In the genomic region with DNA sequence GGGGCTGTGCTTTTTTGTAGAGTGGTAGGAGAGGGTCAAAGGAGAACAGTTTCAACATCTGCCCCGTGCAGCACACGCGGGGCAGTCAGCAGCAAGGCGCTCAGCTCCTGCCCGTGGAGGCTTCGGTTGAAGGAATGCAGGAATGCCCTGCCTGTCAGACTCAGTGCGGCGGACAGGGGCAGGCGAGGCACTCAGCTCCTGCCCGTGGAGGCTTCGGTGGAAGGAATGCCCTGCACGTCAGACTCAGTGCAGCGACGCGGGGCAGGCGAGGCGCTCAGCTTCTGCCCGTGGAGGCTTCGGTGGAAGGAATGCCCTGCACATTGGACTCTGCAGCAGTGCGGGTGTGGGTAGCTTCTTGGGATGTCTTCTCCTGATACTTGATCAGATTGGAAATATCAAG, we compare ENCODE assay signal across 15 cellular contexts. TPM values are rescaled to one million over a fixed set of nuclear protein-coding genes. Genes with fewer than 3 reads are reported as not detected.
A peak's percentile ranks its signal among the peaks of the same experiment; 100 is the strongest.
DNase-seq lines count a peak whose midpoint lies in the region; ATAC-seq and TF ChIP-seq lines count a peak whose summit lies in the region.
"Had no signal": no experiment of that assay in that cellular context is flagged by ENCODE, and none has a peak within 500 bp of the region (broad histone marks: within the 10 kb centered on the region; RNA-seq: fewer than 3 reads in every experiment).

No MANE protein-coding gene starts in this region.

- H3K9me3 ChIP-seq in mesenchymal stem cell (ENCODE audit: control insufficient read depth, low read length) (no peaks in the 10 kb centered on the region), sigmoid colon (no peaks in the 10 kb centered on the region), lower lobe of right lung (no peaks in the 10 kb centered on the region)
- H3K9me3 ChIP-seq: BLaER1 had no signal

- no peak overlapping the region for H3K14ac ChIP-seq in mesenchymal stem cell (ENCODE audit: low read length in 2 of 2)

- TF ChIP-seq CTCF in sigmoid colon (IDR thresholded peaks at IDR 0.05): no peak
- no peak for TF ChIP-seq CTCF in lower lobe of right lung (IDR thresholded peaks at IDR 0.05)

- H3K9me3 Mint-ChIP-seq in activated naive CD4-positive, alpha-beta T cell treated with anti-CD3 and anti-CD28 coated beads, Interleukin-2, amount 50 U/mL, for 24 hours: no peaks in the 10 kb centered on the region
- H3K9me3 Mint-ChIP-seq in activated naive CD4-positive, alpha-beta T cell treated with anti-CD3 and anti-CD28 coated beads, Interleukin-2, amount 50 U/mL, for 72 hours: no peaks in the 10 kb centered on the region
- H3K9me3 Mint-ChIP-seq: IgD-negative memory B cell had no signal

- H3K4me1 ChIP-seq in mesenchymal stem cell (ENCODE audit: control insufficient read depth, insufficient read depth, low read depth, low read length) (peaks cover 6% of the 10 kb centered on the region), sigmoid colon (peaks cover 0 to 25% (median 13%) of the 10 kb centered on the region in 4 donors), lower lobe of right lung (peaks cover 3% of the 10 kb centered on the region)

- in situ Hi-C loops in G401 (cut with HindIII; ENCODE audit: low sequenced_read_pairs): no loop called here

- H2AFZ ChIP-seq in mesenchymal stem cell (ENCODE audit: low read depth, low read length): no peak overlapping the region

- no peaks in the 10 kb centered on the region for H3K27me3 ChIP-seq in mesenchymal stem cell (ENCODE audit: control insufficient read depth in 1 of 2, insufficient read depth in 1 of 2, low read length in 2 of 2)
- H3K27me3 ChIP-seq in sigmoid colon: no peaks in the 10 kb centered on the region
- H3K27me3 ChIP-seq in lower lobe of right lung (ENCODE audit: low read depth): no peaks in the 10 kb centered on the region
- H3K27me3 ChIP-seq: BLaER1 had no signal

- no peak overlapping the region for H3K4me2 ChIP-seq in mesenchymal stem cell (ENCODE audit: low read length, poor library complexity, severe bottlenecking)

- no peak for DNase-seq in activated naive CD4-positive, alpha-beta T cell treated with anti-CD3 and anti-CD28 coated beads, Interleukin-2, amount 50 U/mL, for 72 hours (ENCODE audit: low spot score in 2 of 2)
- no peak for DNase-seq in left cardiac atrium
- DNase-seq in mesenchymal stem cell: no peak
- DNase-seq in sigmoid colon: peak; percentile 62
- no peak for DNase-seq in G401 (ENCODE audit: low spot score)
- DNase-seq in lower lobe of right lung: no peak
- DNase-seq: 8988T, H7, NCI-H1436, NCI-H2029 treated with DMSO at 0.1 percent for 48 hours, NCI-H510A treated with DMSO at 0.1 percent for 48 hours had no signal

- no peak overlapping the region for H3K18ac ChIP-seq in mesenchymal stem cell (ENCODE audit: low read depth in 1 of 2, low read length in 2 of 2)

- TF ChIP-seq POLR2A in sigmoid colon (IDR thresholded peaks at IDR 0.05): no peak

- no peak overlapping the region for H3K4ac ChIP-seq in mesenchymal stem cell (ENCODE audit: low read depth in 1 of 2, low read length in 2 of 2)

- intact Hi-C loops in left cardiac atrium (cut with DNase I) (no loop called here), sigmoid colon (cut with DNase I) (no loop called here), lower lobe of right lung (cut with DNase I) (no loop called here)

- peaks cover 44% of the 10 kb centered on the region for H3K79me1 ChIP-seq in mesenchymal stem cell (replicated peaks; ENCODE audit: low read length, poor library complexity, severe bottlenecking)

- peak overlapping the region; percentile 23 for H3K27ac Mint-ChIP-seq in activated naive CD4-positive, alpha-beta T cell treated with anti-CD3 and anti-CD28 coated beads, Interleukin-2, amount 50 U/mL, for 24 hours
- H3K27ac Mint-ChIP-seq in activated naive CD4-positive, alpha-beta T cell treated with anti-CD3 and anti-CD28 coated beads, Interleukin-2, amount 50 U/mL, for 72 hours: no peak overlapping the region
- H3K27ac Mint-ChIP-seq: IgD-negative memory B cell had no signal

- H4K8ac ChIP-seq in mesenchymal stem cell (ENCODE audit: low read length): peak overlapping the region; percentile 23

- no peak overlapping the region for H2BK5ac ChIP-seq in mesenchymal stem cell (ENCODE audit: low read depth, low read length, poor library complexity, severe bottlenecking)

- no peak overlapping the region for H3K9ac ChIP-seq in mesenchymal stem cell (ENCODE audit: low read length)

- H3K27ac ChIP-seq in mesenchymal stem cell (ENCODE audit: low read length, poor library complexity, severe bottlenecking) (no peak overlapping the region), sigmoid colon (no peak overlapping the region), lower lobe of right lung (no peak overlapping the region)

- no peak overlapping the region for H4K91ac ChIP-seq in mesenchymal stem cell (ENCODE audit: low read length)

- no peak overlapping the region for H2BK15ac ChIP-seq in mesenchymal stem cell (ENCODE audit: low read depth, poor library complexity, severe bottlenecking)

- H3K4me3 Mint-ChIP-seq in activated naive CD4-positive, alpha-beta T cell treated with anti-CD3 and anti-CD28 coated beads, Interleukin-2, amount 50 U/mL, for 24 hours: no peak overlapping the region
- H3K4me3 Mint-ChIP-seq: IgD-negative memory B cell had no signal

- peaks cover 11% of the 10 kb centered on the region for H3K36me3 Mint-ChIP-seq in activated naive CD4-positive, alpha-beta T cell treated with anti-CD3 and anti-CD28 coated beads, Interleukin-2, amount 50 U/mL, for 24 hours
- H3K36me3 Mint-ChIP-seq in activated naive CD4-positive, alpha-beta T cell treated with anti-CD3 and anti-CD28 coated beads, Interleukin-2, amount 50 U/mL, for 72 hours: no peaks in the 10 kb centered on the region
- H3K36me3 Mint-ChIP-seq: IgD-negative memory B cell had no signal

- no peak for TF ChIP-seq EP300 in sigmoid colon (IDR thresholded peaks at IDR 0.05)

- H2BK12ac ChIP-seq in mesenchymal stem cell (ENCODE audit: low read length in 2 of 2): no peak overlapping the region

- no peak overlapping the region for H3K4me3 ChIP-seq in mesenchymal stem cell (ENCODE audit: insufficient read depth in 1 of 2, low read depth in 1 of 2, low read length in 2 of 2)
- no peak overlapping the region for H3K4me3 ChIP-seq in sigmoid colon
- H3K4me3 ChIP-seq in lower lobe of right lung: no peak overlapping the region
- H3K4me3 ChIP-seq: BLaER1 had no signal

- WGBS in mesenchymal stem cell: 94% methylated on average over 19 of the region's 20 CpGs
- WGBS in sigmoid colon, 2 donors: 93 to 97% methylated on average over 20 of the region's 20 CpGs

- H2AK5ac ChIP-seq in mesenchymal stem cell (ENCODE audit: low read length, severe bottlenecking): no peak overlapping the region

- ATAC-seq in activated naive CD4-positive, alpha-beta T cell treated with anti-CD3 and anti-CD28 coated beads, Interleukin-2, amount 50 U/mL, for 72 hours: no peak
- peak; percentile 55 to 69 for ATAC-seq in left cardiac atrium
- ATAC-seq in lower lobe of right lung: no peak
- ATAC-seq in GM21529 (IDR thresholded peaks at IDR 0.05; ENCODE audit: unreplicated experiment): no peak

- H2BK120ac ChIP-seq in mesenchymal stem cell (ENCODE audit: low read depth, low read length): no peak overlapping the region

- H3K23ac ChIP-seq in mesenchymal stem cell (ENCODE audit: low read length in 2 of 2): no peak overlapping the region

- peaks cover 46 to 62% of the 10 kb centered on the region in 2 experiments for H3K36me3 ChIP-seq in mesenchymal stem cell (ENCODE audit: control insufficient read depth in 1 of 2, insufficient read depth in 2 of 2, low read depth in 1 of 2, low read length in 2 of 2)
- peaks cover 6 to 60% (median 10%) of the 10 kb centered on the region in 4 donors for H3K36me3 ChIP-seq in sigmoid colon
- peaks cover 79% of the 10 kb centered on the region for H3K36me3 ChIP-seq in lower lobe of right lung

- H3K4me1 Mint-ChIP-seq in activated naive CD4-positive, alpha-beta T cell treated with anti-CD3 and anti-CD28 coated beads, Interleukin-2, amount 50 U/mL, for 24 hours: peaks cover 25% of the 10 kb centered on the region

- no peaks in the 10 kb centered on the region for H3K27me3 Mint-ChIP-seq in activated naive CD4-positive, alpha-beta T cell treated with anti-CD3 and anti-CD28 coated beads, Interleukin-2, amount 50 U/mL, for 24 hours
- H3K27me3 Mint-ChIP-seq: IgD-negative memory B cell had no signal

RNA-seq across cellular contexts. Expression of gene PPP2R2D, which starts 37.0 kb away (rescaled TPM):
- 10 to 100 TPM; 36.2 to 41.6 TPM for total RNA-seq in activated naive CD4-positive, alpha-beta T cell treated with anti-CD3 and anti-CD28 coated beads, Interleukin-2, amount 50 U/mL, for 72 hours
- total RNA-seq in left cardiac atrium (10 to 100 TPM; 30.0 to 38.4 TPM), sigmoid colon (10 to 100 TPM; 22.7 to 44.0 (median 34.6) TPM), lower lobe of right lung (30.0 TPM)
- polyA plus RNA-seq in mesenchymal stem cell (2013, experiment 1 of 2): 29.1 TPM
- polyA plus RNA-seq in mesenchymal stem cell (2013, experiment 2 of 2): 31.7 TPM
- 10 to 100 TPM; 18.4 to 23.8 (median 22.8) TPM for polyA plus RNA-seq in sigmoid colon
- total RNA-seq in G401 (2014; rRNA removed; shearing (Covaris generic)): 32.2 and 57.5 TPM in 2 replicates

RNA-seq across cellular contexts. Expression of gene BNIP3, which starts 43.9 kb away (rescaled TPM):
- 100 to 1,000 TPM in 1 of 2 donors, 10 to 100 TPM in 1; 21.4 to 182 TPM for total RNA-seq in activated naive CD4-positive, alpha-beta T cell treated with anti-CD3 and anti-CD28 coated beads, Interleukin-2, amount 50 U/mL, for 72 hours
- total RNA-seq in left cardiac atrium: 10 to 100 TPM; 67.1 to 87.1 TPM
- 30.5 TPM for polyA plus RNA-seq in mesenchymal stem cell (2013, experiment 1 of 2)
- polyA plus RNA-seq in mesenchymal stem cell (2013, experiment 2 of 2): 31.1 TPM
- total RNA-seq in sigmoid colon: 100 to 1,000 TPM in 2 of 4 donors, 10 to 100 TPM in 2; 55.9 to 125 (median 95.4) TPM
- 10 to 100 TPM in 2 of 3 donors, 1 to 10 TPM in 1; 3.9 to 11.7 (median 10.8) TPM for polyA plus RNA-seq in sigmoid colon
- total RNA-seq in G401 (2014; rRNA removed; shearing (Covaris generic)): 81.6 and 96.5 TPM in 2 replicates
- total RNA-seq in lower lobe of right lung: 38.9 TPM

Comparison
In these comparisons a context has a peak if more than half of its experiments do, and no peak if none do; other contexts are left out.
1. ATAC-seq: peak in left cardiac atrium (2 of 2); none in activated naive CD4-positive, alpha-beta T cell treated with anti-CD3 and anti-CD28 coated beads, Interleukin-2, amount 50 U/mL, for 72 hours (0 of 2), lower lobe of right lung (0 of 2) and GM21529 (single experiment).